7 cellular contexts compared by ENCODE assay signal in the genomic region with DNA sequence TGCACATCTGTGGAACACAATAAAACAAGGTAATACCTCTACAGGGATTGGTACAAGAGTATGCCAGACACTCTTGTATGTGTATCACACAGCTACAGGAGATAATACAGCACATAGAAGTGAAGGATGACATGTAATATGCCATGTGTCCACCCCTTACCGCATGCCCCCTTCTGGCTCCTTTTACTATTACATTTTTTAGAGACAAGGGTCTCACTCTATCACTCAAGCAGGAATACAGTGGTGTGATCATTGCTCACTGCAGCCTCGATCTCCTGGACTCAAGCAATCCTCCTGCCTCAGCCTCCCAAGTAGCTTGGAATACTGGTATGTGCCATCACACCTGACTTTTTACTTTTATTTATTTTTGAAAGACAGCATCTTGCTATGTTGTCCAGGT. TPM values are rescaled to one million over a fixed set of nuclear protein-coding genes. Genes with fewer than 3 reads are reported as not detected.
DNase-seq lines count a peak whose midpoint lies in the region; ATAC-seq and FAIRE-seq lines count a peak whose summit lies in the region.
"Had no signal": no experiment of that assay in that cellular context is flagged by ENCODE, and none has a peak within 500 bp of the region (broad histone marks: within the 10 kb centered on the region; RNA-seq: fewer than 3 reads in every experiment).

No MANE protein-coding gene starts in this region.

- ATAC-seq in effector memory CD8-positive, alpha-beta T cell (replicated peaks): peak; percentile 60
- peak; percentile 56 for ATAC-seq in aorta (ENCODE audit: low FRiP score)

- DNase-seq in GM19239 (ENCODE audit: insufficient read length, low spot score) (no peak), NOMO-1 treated with dmso at 0.1 percent for 144 hours (lab: John Stamatoyannopoulos, UW; ENCODE audit: unreplicated experiment) (peak; percentile 56), aorta (no peak), HuH-7.5 (ENCODE audit: low spot score) (no peak), HuH-7 (ENCODE audit: low spot score) (no peak)
- DNase-seq in effector memory CD8-positive, alpha-beta T cell: peak; percentile 47 to 51 (median 49)

- peak; percentile 77 for FAIRE-seq in GM19239 (lab: Jason Lieb, UNC)
- FAIRE-seq: colon had no signal

- no peaks in the 10 kb centered on the region for H3K27me3 ChIP-seq in aorta (ENCODE audit: control insufficient read depth in 1 of 2, insufficient read depth in 2 of 2, low read length in 1 of 2)

- H3K27ac ChIP-seq in aorta (ENCODE audit: low read depth in 1 of 2, low read length in 2 of 2): no peak overlapping the region

- H3K36me3 ChIP-seq in aorta (ENCODE audit: control insufficient read depth in 1 of 2, insufficient read depth in 2 of 2, low read length in 1 of 2): no peaks in the 10 kb centered on the region

- WGBS in aorta, 2 donors: 33 to 37% methylated on average over 2 of the region's 2 CpGs

- peak overlapping the region in 1 of 2 donors; percentile 56 for H3K27ac Mint-ChIP-seq in effector memory CD8-positive, alpha-beta T cell

- H3K36me3 Mint-ChIP-seq in effector memory CD8-positive, alpha-beta T cell (ENCODE audit: insufficient read depth): peaks cover 28% of the 10 kb centered on the region

- peaks cover 33 to 42% of the 10 kb centered on the region in 2 donors for H3K4me1 Mint-ChIP-seq in effector memory CD8-positive, alpha-beta T cell (ENCODE audit: low read depth in 2 of 2)

- H3K4me3 Mint-ChIP-seq in effector memory CD8-positive, alpha-beta T cell: peak overlapping the region in 1 of 2 donors; percentile 47

- H3K4me3 ChIP-seq in aorta (ENCODE audit: low read length in 2 of 2): no peak overlapping the region

- H3K4me1 ChIP-seq in aorta (ENCODE audit: control insufficient read depth in 1 of 2, insufficient read depth in 2 of 2, low read length in 2 of 2): no peaks in the 10 kb centered on the region

- H3K27me3 Mint-ChIP-seq in effector memory CD8-positive, alpha-beta T cell: no peaks in the 10 kb centered on the region

- intact Hi-C loops in aorta (cut with DNase I): loop anchor here in 1 of 2 donors (5.0 kb wide), 1 partner anchor 100 kb away; a partner anchor contains a TSS

- H3K9me3 ChIP-seq in aorta (ENCODE audit: control insufficient read depth, low read length): no peaks in the 10 kb centered on the region

- no peaks in the 10 kb centered on the region for H3K9me3 Mint-ChIP-seq in effector memory CD8-positive, alpha-beta T cell

RNA-seq across cellular contexts. Expression of a gene that starts 4.2 kb away (rescaled TPM):
- total RNA-seq in aorta: not detected
- polyA plus RNA-seq in aorta: not detected

RNA-seq across cellular contexts. Expression of a gene that starts 10.9 kb away (rescaled TPM):
- total RNA-seq in aorta: 10 to 100 TPM; 21.1 to 24.6 TPM
- 10 to 100 TPM in 1 of 2 donors, 1 to 10 TPM in 1; 7.9 to 23.4 TPM for polyA plus RNA-seq in aorta

RNA-seq across cellular contexts. Expression of a gene that starts 14.8 kb away (rescaled TPM):
- 1 to 10 TPM; 1.4 to 3.6 TPM for total RNA-seq in aorta
- 1 to 10 TPM in 1 of 2 donors, under 1 TPM in 1; 0.88 to 2.5 TPM for polyA plus RNA-seq in aorta

RNA-seq across cellular contexts. Expression of a gene that starts 18.0 kb away (rescaled TPM):
- 10 to 100 TPM; 32.6 to 68.3 TPM for total RNA-seq in aorta
- polyA plus RNA-seq in aorta: 100 to 1,000 TPM in 1 of 2 donors, 10 to 100 TPM in 1; 38.2 to 166 TPM

RNA-seq across cellular contexts. Expression of a gene that starts 21.6 kb away (rescaled TPM):
- total RNA-seq in aorta: 1 to 10 TPM in 1 of 2 donors, under 1 TPM in 1; 0.66 to 1.9 TPM
- 1 to 10 TPM in 1 of 2 donors, under 1 TPM in 1; 0.23 to 1.3 TPM for polyA plus RNA-seq in aorta

Comparison
In these comparisons a context has a peak if more than half of its experiments do, and no peak if none do; other contexts are left out.
1. DNase-seq: peak in NOMO-1 treated with dmso at 0.1 percent for 144 hours (single experiment) and effector memory CD8-positive, alpha-beta T cell (3 of 3); none in GM19239 (single experiment), aorta (0 of 2), HuH-7.5 (single experiment) and HuH-7 (single experiment).